ENCODE assay signal across 15 cellular contexts in genomic region chr3:66554178-66554577, GRCh38. TPM values are rescaled to one million over a fixed set of nuclear protein-coding genes. Genes with fewer than 3 reads are reported as not detected.
DNase-seq lines count a peak whose midpoint lies in the region; ATAC-seq and TF ChIP-seq lines count a peak whose summit lies in the region.
"Had no signal": no experiment of that assay in that cellular context is flagged by ENCODE, and none has a peak within 500 bp of the region (broad histone marks: within the 10 kb centered on the region; RNA-seq: fewer than 3 reads in every experiment).

No MANE protein-coding gene starts in this region.

- H3K4me3 ChIP-seq in PC-3 (ENCODE audit: low read length): no peak overlapping the region; the same call in 1 of the 2 replicates
- H3K4me3 ChIP-seq in epithelial cell of esophagus (ENCODE audit: low read length): no peak overlapping the region
- H3K4me3 ChIP-seq in osteoblast (ENCODE audit: insufficient read depth, low read length): no peak overlapping the region
- H3K4me3 ChIP-seq: stomach had no signal

- H3K4me2 ChIP-seq in PC-3 (ENCODE audit: low read length): peak overlapping the region; percentile 41
- peak overlapping the region; percentile 13 for H3K4me2 ChIP-seq in osteoblast (ENCODE audit: insufficient read depth, low read length)

- peak; percentile 18 for DNase-seq in EL
- DNase-seq in PC-3: peak; percentile 49
- peak; percentile 11 for DNase-seq in epithelial cell of esophagus (ENCODE audit: low read depth)
- DNase-seq in osteoblast (ENCODE audit: insufficient read length, low spot score, missing footprints): no peak
- DNase-seq in NCI-H226: no peak
- DNase-seq in Ammon's horn (ENCODE audit: low spot score): no peak
- DNase-seq in stimulated activated naive CD8-positive, alpha-beta T cell treated with anti-CD3 and anti-CD28 coated beads, Interleukin-15, amount 100 ng/mL, for 72 hours: no peak
- DNase-seq: activated T-cell treated with anti-CD3 and anti-CD28 coated beads for 4 hours; GDM1; stimulated activated CD4-positive, alpha-beta T cell treated with anti-CD3 and anti-CD28 coated beads, Interleukin-12 subunit alpha, Interleukin-12 subunit beta, amount 100 ng/mL, for 4 hours; stomach had no signal

- H3F3A ChIP-seq in PC-3 (ENCODE audit: low read length, unreplicated experiment): no peaks in the 10 kb centered on the region

- H3K4me1 Mint-ChIP-seq in stimulated activated naive CD8-positive, alpha-beta T cell treated with anti-CD3 and anti-CD28 coated beads, Interleukin-15, amount 100 ng/mL, for 72 hours: no peaks in the 10 kb centered on the region
- H3K4me1 Mint-ChIP-seq: central memory CD8-positive, alpha-beta T cell had no signal

- peaks cover 10% of the 10 kb centered on the region for H3K27me3 Mint-ChIP-seq in stimulated activated naive CD8-positive, alpha-beta T cell treated with anti-CD3 and anti-CD28 coated beads, Interleukin-15, amount 100 ng/mL, for 72 hours

- ATAC-seq in PC-3 (peak; percentile 60), HG02870 (IDR thresholded peaks at IDR 0.05; ENCODE audit: unreplicated experiment) (no peak)
- ATAC-seq in stimulated activated naive CD8-positive, alpha-beta T cell treated with anti-CD3 and anti-CD28 coated beads, Interleukin-15, amount 100 ng/mL, for 72 hours: no peak
- ATAC-seq: activated naive CD4-positive, alpha-beta T cell treated with anti-CD3 and anti-CD28 coated beads, Interleukin-2, amount 50 U/mL, for 72 hours had no signal

- H3K4me1 ChIP-seq in PC-3 (ENCODE audit: insufficient read depth, low read length): peaks cover 17% of the 10 kb centered on the region; the same call in 1 of the 2 replicates
- no peaks in the 10 kb centered on the region for H3K4me1 ChIP-seq in osteoblast (ENCODE audit: insufficient read depth, low read length)
- H3K4me1 ChIP-seq: stomach had no signal

- H3K27ac Mint-ChIP-seq in stimulated activated naive CD8-positive, alpha-beta T cell treated with anti-CD3 and anti-CD28 coated beads, Interleukin-15, amount 100 ng/mL, for 72 hours: no peak overlapping the region
- H3K27ac Mint-ChIP-seq: T-helper 1 cell treated with Interleukin-12 subunit alpha and Interleukin-12 subunit beta and Interleukin-4 antibody, amounts not matched to agents 30 μg/mL and 1 μg/mL, for 36 hours had no signal

- intact Hi-C loops in PC-3 (cut with micrococcal nuclease): loop anchor here (2.0 kb wide), 1 partner anchor 53 kb away; the partner anchor contains the start of gene LRIG1

- H3K9me3 ChIP-seq in PC-3 (ENCODE audit: low read length): no peaks in the 10 kb centered on the region
- no peaks in the 10 kb centered on the region for H3K9me3 ChIP-seq in osteoblast (ENCODE audit: low read depth, low read length)
- H3K9me3 ChIP-seq: stomach had no signal

- CTCF ChIA-PET in PC-3 (lab: Charles Lee): no interaction called here

- POLR2A ChIA-PET in PC-3 (lab: Charles Lee; ENCODE audit: unreplicated experiment): no interaction called here

- peaks cover 0 to 5% of the 10 kb centered on the region in 2 donors for H3K9me3 Mint-ChIP-seq in stimulated activated naive CD8-positive, alpha-beta T cell treated with anti-CD3 and anti-CD28 coated beads, Interleukin-15, amount 100 ng/mL, for 72 hours
- H3K9me3 Mint-ChIP-seq: central memory CD8-positive, alpha-beta T cell; T-helper 1 cell treated with Interleukin-12 subunit alpha and Interleukin-12 subunit beta and Interleukin-4 antibody, amounts not matched to agents 30 μg/mL and 1 μg/mL, for 36 hours had no signal

- H3K9me2 ChIP-seq in PC-3 (replicated peaks; ENCODE audit: low read length): no peaks in the 10 kb centered on the region

- H3K27ac ChIP-seq in PC-3 (ENCODE audit: low read length): no peak overlapping the region
- H3K27ac ChIP-seq in osteoblast (ENCODE audit: low read depth, low read length): no peak overlapping the region
- H3K27ac ChIP-seq: stomach had no signal

- no peak for TF ChIP-seq CTCF in PC-3 (conservative IDR thresholded peaks at IDR 0.05; ENCODE audit: low read depth, low read length)
- TF ChIP-seq CTCF in epithelial cell of esophagus (IDR thresholded peaks at IDR 0.05; ENCODE audit: insufficient read depth, low read depth, low read length, missing control alignments): no peak
- TF ChIP-seq CTCF in osteoblast (IDR thresholded peaks at IDR 0.05; ENCODE audit: extremely low read depth, low read depth, low read length): no peak

- H4K20me1 ChIP-seq in PC-3 (ENCODE audit: low read length) (no peaks in the 10 kb centered on the region), osteoblast (ENCODE audit: insufficient read depth, low read length) (no peaks in the 10 kb centered on the region)

- H2AFZ ChIP-seq in PC-3 (ENCODE audit: low read length) (no peak overlapping the region), osteoblast (ENCODE audit: low read length) (no peak overlapping the region)

- BruUV-seq in PC-3 (replicated peaks; lab: Mats Ljungman, UMichigan): no TSS peak

- H3K36me3 ChIP-seq in PC-3 (ENCODE audit: low read depth, low read length) (no peaks in the 10 kb centered on the region), osteoblast (ENCODE audit: insufficient read depth, low read length) (no peaks in the 10 kb centered on the region)
- H3K36me3 ChIP-seq: stomach had no signal

- no peaks in the 10 kb centered on the region for H3K79me2 ChIP-seq in PC-3 (ENCODE audit: low read length)
- no peaks in the 10 kb centered on the region for H3K79me2 ChIP-seq in osteoblast (ENCODE audit: insufficient read depth, low read length)

- no peaks in the 10 kb centered on the region for H3K27me3 ChIP-seq in PC-3 (ENCODE audit: low read length)
- H3K27me3 ChIP-seq in osteoblast (ENCODE audit: insufficient read depth, low read length): no peaks in the 10 kb centered on the region
- H3K27me3 ChIP-seq: stomach had no signal

- H3K9ac ChIP-seq in PC-3 (ENCODE audit: low read length): no peak overlapping the region

- no peak overlapping the region for H3K4me3 Mint-ChIP-seq in stimulated activated naive CD8-positive, alpha-beta T cell treated with anti-CD3 and anti-CD28 coated beads, Interleukin-15, amount 100 ng/mL, for 72 hours
- H3K4me3 Mint-ChIP-seq: central memory CD8-positive, alpha-beta T cell; T-helper 1 cell treated with Interleukin-12 subunit alpha and Interleukin-12 subunit beta and Interleukin-4 antibody, amounts not matched to agents 30 μg/mL and 1 μg/mL, for 36 hours had no signal

RNA-seq across cellular contexts. Expression of gene LRIG1, which starts 53.4 kb away (rescaled TPM):
- total RNA-seq in PC-3 (2014; rRNA removed) (2.2 and 2.9 TPM in 2 replicates), osteoblast (14.1 and 16.5 TPM in 2 replicates)

Comparison
In these comparisons a context has a peak if more than half of its experiments do, and no peak if none do; other contexts are left out.
1. DNase-seq: peak in EL (single experiment), PC-3 (single experiment) and epithelial cell of esophagus (single experiment); none in osteoblast (single experiment), NCI-H226 (single experiment), Ammon's horn (single experiment) and stimulated activated naive CD8-positive, alpha-beta T cell treated with anti-CD3 and anti-CD28 coated beads, Interleukin-15, amount 100 ng/mL, for 72 hours (0 of 2).